In the genomic region with DNA sequence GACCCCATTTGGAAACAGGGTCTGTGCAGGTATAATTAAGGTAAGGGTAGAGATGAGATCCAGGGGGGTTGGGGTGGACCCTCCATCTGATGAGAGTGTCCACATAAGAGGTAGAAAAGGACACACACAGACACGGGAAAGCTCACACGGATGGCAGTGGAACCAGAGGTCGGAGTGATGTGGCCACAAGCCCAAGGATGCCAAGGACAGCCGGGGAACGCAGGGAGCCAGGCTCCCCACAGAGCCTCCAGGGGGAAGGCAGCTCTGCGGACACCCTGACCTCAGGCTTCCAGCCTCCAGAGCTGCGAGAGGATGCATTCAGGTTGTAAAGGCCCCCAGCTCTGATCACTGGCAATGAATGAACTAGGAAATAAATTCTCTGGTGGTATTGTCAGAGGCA, we compare ENCODE assay signal across 8 cellular contexts. TPM values are rescaled to one million over a fixed set of nuclear protein-coding genes. Genes with fewer than 3 reads are reported as not detected.
"Had no signal": no experiment of that assay in that cellular context is flagged by ENCODE, and none has a peak within 500 bp of the region (broad histone marks: within the 10 kb centered on the region; RNA-seq: fewer than 3 reads in every experiment).

No MANE protein-coding gene starts in this region.

- H3K4me1 Mint-ChIP-seq: IgD-negative memory B cell had no signal

- H3K9me3 Mint-ChIP-seq: IgD-negative memory B cell had no signal

- H3K4me3 ChIP-seq: K562 had no signal

- H3K36me3 Mint-ChIP-seq: IgD-negative memory B cell had no signal

- DNase-seq: IMR-90, KBM-7 had no signal

- ATAC-seq: HepG2, K562 had no signal

- H3K27ac ChIP-seq: HL-60 had no signal

- FAIRE-seq: HepG2, HTR-8/SVneo, K562 had no signal

- H3K27ac Mint-ChIP-seq: IgD-negative memory B cell had no signal

RNA-seq across cellular contexts. Expression of gene RIMBP2, which starts 33.0 kb away (rescaled TPM):
- total RNA-seq: HepG2, HT1080, IMR-90, K562 had no signal
- polyA plus RNA-seq: IgD-negative memory B cell, IMR-90, K562 had no signal
